Comparison of ENCODE assay signal across 8 cellular contexts in the genomic region with DNA sequence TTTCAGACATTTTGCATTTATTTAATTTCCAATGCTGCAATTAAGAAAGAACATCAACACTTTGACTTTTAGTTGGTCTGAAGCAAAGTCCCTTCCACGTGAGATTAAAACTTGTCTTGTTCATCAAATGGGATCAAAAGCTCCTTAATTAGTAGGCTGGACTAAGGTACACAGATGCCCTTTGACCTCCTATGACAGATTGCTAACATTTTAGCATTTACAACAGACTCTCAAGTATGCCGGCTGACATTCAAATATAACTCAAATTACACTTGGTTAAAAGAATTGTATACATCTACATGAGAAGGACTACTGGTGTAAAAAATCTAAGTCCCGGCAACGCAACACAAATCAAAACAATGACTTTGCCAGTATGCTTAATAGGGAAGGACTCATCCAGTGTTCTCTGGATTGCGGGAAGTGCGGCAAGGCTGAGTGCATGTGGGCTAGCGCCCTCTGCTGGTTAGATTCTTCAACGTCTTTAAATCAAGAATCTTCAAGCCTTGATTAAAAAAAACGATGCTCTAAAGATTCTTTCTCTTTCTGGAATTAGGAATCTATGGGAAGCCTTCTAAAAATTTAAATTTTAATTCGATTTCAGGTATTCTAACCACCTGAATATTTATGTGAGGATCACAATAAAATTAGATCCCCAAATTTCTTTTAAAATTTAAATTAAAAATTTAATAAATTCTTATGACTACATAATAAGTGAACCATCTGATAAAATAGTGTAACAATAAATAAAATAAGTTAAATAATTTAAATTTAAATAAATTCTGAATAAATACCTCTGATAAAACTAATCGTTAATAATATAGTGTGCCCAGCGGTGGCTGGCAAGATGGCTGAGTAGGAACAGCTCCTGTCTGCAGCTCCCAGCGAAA.
DNase-seq lines count a peak whose midpoint lies in the region; ATAC-seq, FAIRE-seq and TF ChIP-seq lines count a peak whose summit lies in the region.

No MANE protein-coding gene starts in this region.

- dilution Hi-C loops in keratinocyte (cut with MboI; ENCODE audit: extremely low pct_ligation_motif_present, low sequenced_read_pairs) = no loop called here

- DNase-seq in GDM1 (lab: John Stamatoyannopoulos, UW) (peak; percentile 2), NCI-H2029 treated with DMSO at 0.1 percent for 48 hours (lab: John Stamatoyannopoulos, UW) (peak; percentile 61), T-helper 2 cell (peak in 3 of 5 experiments; percentile 8 to 44 (median 31)), cerebellar cortex (ENCODE audit: low spot score) (peak; percentile 88), keratinocyte (ENCODE audit: low read depth, low spot score) (peak; percentile 23)
- DNase-seq in stimulated activated CD4-positive, alpha-beta T cell treated with anti-CD3 and anti-CD28 coated beads, Interleukin-15, amount 100 ng/mL, for 24 hours = peak; percentile 50

- H3K4me1 ChIP-seq in keratinocyte (ENCODE audit: control insufficient read depth, extremely low read depth, insufficient read depth, low read length) = no peaks in the 10 kb centered on the region

- H3K4me2 ChIP-seq in keratinocyte (ENCODE audit: control insufficient read depth, extremely low read depth, insufficient read depth, low read depth, low read length) = peak overlapping the region; percentile 31

- H3K9me3 ChIP-seq in keratinocyte (ENCODE audit: control insufficient read depth, low read depth, low read length) = no peaks in the 10 kb centered on the region

- peak; percentile 88 for ATAC-seq in HG02678 (IDR thresholded peaks at IDR 0.05; ENCODE audit: unreplicated experiment)
- no peak for ATAC-seq in GM19324 (IDR thresholded peaks at IDR 0.05; ENCODE audit: low FRiP score, unreplicated experiment)

- H3K4me3 ChIP-seq in keratinocyte (ENCODE audit: control insufficient read depth in 2 of 3, extremely low read depth in 1 of 3, insufficient read depth in 2 of 3, low read depth in 1 of 3, low read length in 3 of 3) = no peak overlapping the region

- H3K9ac ChIP-seq in keratinocyte (ENCODE audit: control insufficient read depth, extremely low read depth, insufficient read depth, low read length) = no peak overlapping the region

- peak; percentile 79 to 80 (median 80) for TF ChIP-seq CTCF in keratinocyte (optimal IDR thresholded peaks at IDR 0.05 in 1 of 3, IDR thresholded peaks at IDR 0.05 in 1 of 3, conservative IDR thresholded peaks at IDR 0.05 in 1 of 3; ENCODE audit: extremely low read depth in 1 of 3, insufficient read depth in 2 of 3, low read length in 3 of 3)

- H4K20me1 ChIP-seq in keratinocyte (ENCODE audit: control insufficient read depth, extremely low read depth, insufficient read depth, low read length) = no peaks in the 10 kb centered on the region

- FAIRE-seq in keratinocyte (lab: Jason Lieb, UNC) = peak; percentile 17

- H3K36me3 ChIP-seq in keratinocyte (ENCODE audit: control insufficient read depth in 2 of 2, extremely low read depth in 1 of 2, insufficient read depth in 2 of 2, low read length in 2 of 2) = no peaks in the 10 kb centered on the region

- H3K9me1 ChIP-seq in keratinocyte (ENCODE audit: control insufficient read depth, extremely low read depth, insufficient read depth, low read length) = no peaks in the 10 kb centered on the region

- H3K79me2 ChIP-seq in keratinocyte (ENCODE audit: control insufficient read depth, insufficient read depth, low read length) = no peaks in the 10 kb centered on the region

- H2AFZ ChIP-seq in keratinocyte (ENCODE audit: control insufficient read depth, low read length) = no peak overlapping the region

- H3K27ac ChIP-seq in keratinocyte (ENCODE audit: control insufficient read depth, insufficient read depth, low read length) = no peak overlapping the region

- H3K27me3 ChIP-seq in keratinocyte (ENCODE audit: control insufficient read depth, extremely low read depth, insufficient read depth, low read length) = no peaks in the 10 kb centered on the region

Comparison
In these comparisons a context has a peak if more than half of its experiments do, and no peak if none do; other contexts are left out.
1. DNase-seq: peak in every context shown above with its lines; median percentile 88 in cerebellar cortex; 61 in NCI-H2029 treated with DMSO at 0.1 percent for 48 hours; 50 in stimulated activated CD4-positive, alpha-beta T cell treated with anti-CD3 and anti-CD28 coated beads, Interleukin-15, amount 100 ng/mL, for 24 hours; 31 in T-helper 2 cell; 23 in keratinocyte; 2 in GDM1.